ENCODE assay signal across 8 cellular contexts in the genomic region with DNA sequence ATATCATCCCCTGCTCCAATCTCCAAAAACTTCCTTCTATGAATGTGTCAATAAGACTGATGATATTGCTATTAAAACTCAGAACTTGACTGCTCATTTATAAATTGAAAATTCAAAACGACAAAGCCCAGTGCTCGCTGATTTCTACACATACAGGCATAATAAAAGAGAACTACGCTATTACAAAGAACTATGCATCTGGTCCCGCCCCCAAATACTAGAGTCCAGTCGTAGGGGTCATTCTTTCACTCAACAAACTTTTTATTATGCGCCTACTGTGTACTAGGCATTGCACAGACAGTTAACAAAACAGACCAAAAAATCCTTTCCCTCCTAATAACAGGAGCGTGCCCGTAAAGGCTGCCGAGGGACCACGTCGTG. TPM values are rescaled to one million over a fixed set of nuclear protein-coding genes. Genes with fewer than 3 reads are reported as not detected.
DNase-seq lines count a peak whose midpoint lies in the region; ATAC-seq and TF ChIP-seq lines count a peak whose summit lies in the region.

No MANE protein-coding gene starts in this region.

- no peaks in the 10 kb centered on the region for H3K4me1 ChIP-seq in NT2/D1 (ENCODE audit: insufficient read depth, insufficient read length)
- no peaks in the 10 kb centered on the region for H3K4me1 ChIP-seq in endodermal cell (ENCODE audit: control insufficient read depth, insufficient read depth, low read length)

- DNase-seq in AG10803 (ENCODE audit: low read depth) (no peak), NT2/D1 (ENCODE audit: low read depth, low spot score) (no peak), endodermal cell (no peak), omental fat pad (ENCODE audit: low spot score) (no peak), NCI-H2107 (lab: John Stamatoyannopoulos, UW) (no peak)
- no peak for DNase-seq in activated effector memory CD4-positive, alpha-beta T cell treated with anti-CD3 and anti-CD28 coated beads, Interleukin-2, amount 50 U/mL, for 16 hours

- ATAC-seq in GM21390 (IDR thresholded peaks at IDR 0.05; ENCODE audit: unreplicated experiment): peak; percentile 3
- ATAC-seq in omental fat pad (ENCODE audit: low FRiP score): peak; percentile 5
- ATAC-seq in HG03571 (IDR thresholded peaks at IDR 0.05; ENCODE audit: unreplicated experiment): no peak

- H3K4me3 Mint-ChIP-seq in endodermal cell: peak overlapping the region; percentile 73

- peak overlapping the region; percentile 81 for H3K27ac ChIP-seq in endodermal cell (ENCODE audit: low read depth, low read length)

- peak overlapping the region; percentile 90 for H3K9ac ChIP-seq in NT2/D1 (ENCODE audit: insufficient read length, low read depth)
- peak overlapping the region; percentile 80 for H3K9ac ChIP-seq in endodermal cell (ENCODE audit: extremely low read depth, low read length, poor library complexity, severe bottlenecking)

- no peaks in the 10 kb centered on the region for H3K36me3 Mint-ChIP-seq in endodermal cell (ENCODE audit: low read depth)

- H3K27me3 ChIP-seq in NT2/D1 (ENCODE audit: insufficient read depth, insufficient read length): no peaks in the 10 kb centered on the region
- H3K27me3 ChIP-seq in endodermal cell (ENCODE audit: control insufficient read depth, insufficient read depth, low read length, poor library complexity, severe bottlenecking): no peaks in the 10 kb centered on the region

- H3K9me3 ChIP-seq in NT2/D1 (ENCODE audit: insufficient read depth, low read length): no peaks in the 10 kb centered on the region
- no peaks in the 10 kb centered on the region for H3K9me3 ChIP-seq in endodermal cell (ENCODE audit: control insufficient read depth, low read length)

- H3K4me3 ChIP-seq in AG10803 (ENCODE audit: low read length) (peak overlapping the region; percentile 95), NT2/D1 (ENCODE audit: insufficient read length, low read depth) (peak overlapping the region; percentile 71), endodermal cell (ENCODE audit: low read length) (peak overlapping the region; percentile 90)

- H3K36me3 ChIP-seq in NT2/D1 (ENCODE audit: insufficient read depth, insufficient read length, low read length) (no peaks in the 10 kb centered on the region), endodermal cell (ENCODE audit: control insufficient read depth, insufficient read depth, low read length) (no peaks in the 10 kb centered on the region)

- 7 to 17% methylated on average over 3 to 11 of the region's 11 CpGs for WGBS in endodermal cell (ENCODE audit: insufficient coverage in 1 of 2, insufficient read length in 1 of 2), 2 experiments

- H3K27me3 Mint-ChIP-seq in endodermal cell (ENCODE audit: insufficient read depth): peaks cover 26% of the 10 kb centered on the region

- TF ChIP-seq CTCF in AG10803 (conservative IDR thresholded peaks at IDR 0.05; ENCODE audit: low read length) (no peak), endodermal cell (conservative IDR thresholded peaks at IDR 0.05) (no peak), omental fat pad (IDR thresholded peaks at IDR 0.05) (no peak)

- no peaks in the 10 kb centered on the region for H3K9me3 Mint-ChIP-seq in endodermal cell

- peak overlapping the region; percentile 89 for H3K27ac Mint-ChIP-seq in endodermal cell

- peaks cover 6% of the 10 kb centered on the region for H3K4me1 Mint-ChIP-seq in endodermal cell

RNA-seq across cellular contexts. Expression of a gene that starts 1.0 kb away (rescaled TPM):
- total RNA-seq in endodermal cell: 10 to 100 TPM; 18.9 to 20.7 TPM
- polyA plus RNA-seq in endodermal cell (2013, experiment 1 of 2): 10.9 TPM
- polyA plus RNA-seq in endodermal cell (2013, experiment 2 of 2): 12.0 TPM
- total RNA-seq in omental fat pad: 10 to 100 TPM; 11.4 to 15.6 (median 14.6) TPM
